Comparison of ENCODE assay signal across 8 cellular contexts in the genomic region with DNA sequence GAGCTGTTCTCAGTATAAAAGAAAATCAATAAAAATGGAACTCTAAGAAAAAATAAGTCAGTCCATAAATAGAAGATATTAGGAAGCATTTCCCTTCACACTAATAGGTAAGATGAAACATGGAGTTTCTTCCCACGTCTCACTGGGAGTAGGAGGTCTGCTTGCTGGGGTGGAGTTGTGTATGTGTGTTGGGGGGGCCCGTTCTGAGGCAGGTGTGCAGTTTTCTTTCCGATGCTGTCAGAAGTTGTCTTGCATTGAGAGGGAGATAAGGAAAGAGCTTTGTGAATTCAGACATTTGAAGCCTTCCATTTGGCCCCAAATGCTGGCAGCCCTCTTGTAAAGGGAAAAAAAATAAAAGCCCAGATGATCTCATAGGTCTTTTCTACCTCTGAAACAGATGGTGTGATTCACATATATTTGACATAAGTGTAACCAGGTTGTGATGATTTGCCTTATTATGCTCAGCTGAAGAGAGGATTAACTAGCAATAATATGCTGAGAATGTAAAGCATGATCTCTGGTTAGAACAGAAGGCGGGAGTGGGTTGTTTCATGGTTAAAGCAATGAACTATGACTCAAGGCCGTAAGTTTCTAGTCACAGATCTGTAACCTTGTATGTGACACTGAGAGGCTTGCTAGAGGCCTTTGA. TPM values are rescaled to one million over a fixed set of nuclear protein-coding genes. Genes with fewer than 3 reads are reported as not detected.
A peak's percentile ranks its signal among the peaks of the same experiment; 100 is the strongest.
DNase-seq lines count a peak whose midpoint lies in the region; ATAC-seq, FAIRE-seq and TF ChIP-seq lines count a peak whose summit lies in the region.
"Had no signal": no experiment of that assay in that cellular context is flagged by ENCODE, and none has a peak within 500 bp of the region (broad histone marks: within the 10 kb centered on the region; RNA-seq: fewer than 3 reads in every experiment).

No MANE protein-coding gene starts in this region.

- peaks cover 43% of the 10 kb centered on the region for H3K4me1 Mint-ChIP-seq in astrocyte (ENCODE audit: low read depth, unreplicated experiment)

- no peak overlapping the region for H3K18ac ChIP-seq in trophoblast cell (ENCODE audit: low read length)

- H2AK5ac ChIP-seq in trophoblast cell (ENCODE audit: low read length) = no peak overlapping the region

- H3K27ac Mint-ChIP-seq in astrocyte (ENCODE audit: unreplicated experiment) = peak overlapping the region; percentile 87

- H3K14ac ChIP-seq in trophoblast cell (ENCODE audit: low read length) = no peak overlapping the region

- no peaks in the 10 kb centered on the region for H3K36me3 ChIP-seq in astrocyte (ENCODE audit: insufficient read depth, low read length)
- H3K36me3 ChIP-seq in trophoblast cell (ENCODE audit: control insufficient read depth in 1 of 2, insufficient read depth in 2 of 2, low read length in 2 of 2) = peaks cover 10% of the 10 kb centered on the region in 2 experiments
- H3K36me3 ChIP-seq: SJSA1 had no signal

- no peak overlapping the region for H4K91ac ChIP-seq in trophoblast cell (ENCODE audit: low read depth, low read length)

- H3K79me1 ChIP-seq in trophoblast cell (ENCODE audit: low read length) = peaks cover 18% of the 10 kb centered on the region

- no peak overlapping the region for H3K4me3 Mint-ChIP-seq in astrocyte (ENCODE audit: unreplicated experiment)

- H2BK5ac ChIP-seq in trophoblast cell (ENCODE audit: low read depth, low read length, poor library complexity) = peak overlapping the region; percentile 66

- no peaks in the 10 kb centered on the region for H4K20me1 ChIP-seq in astrocyte (ENCODE audit: insufficient read depth, low read length)

- TF ChIP-seq CTCF in astrocyte (IDR thresholded peaks at IDR 0.05; ENCODE audit: insufficient read depth, low read depth, low read length) = no peak

- H3K4me3 ChIP-seq in astrocyte (ENCODE audit: insufficient read depth, low read depth, low read length) (no peak overlapping the region), trophoblast cell (ENCODE audit: low read depth, low read length) (no peak overlapping the region)
- H3K4me3 ChIP-seq: SJSA1 had no signal

- no CpG with 5 or more reads among the region's 5 CpGs for WGBS in trophoblast cell (ENCODE audit: extremely low coverage, insufficient coverage, insufficient read length)

- no peaks in the 10 kb centered on the region for H3K9me3 ChIP-seq in astrocyte (ENCODE audit: insufficient read depth, low read depth, low read length)
- no peaks in the 10 kb centered on the region for H3K9me3 ChIP-seq in trophoblast cell (ENCODE audit: insufficient read depth, low read depth, low read length)
- H3K9me3 ChIP-seq: SJSA1 had no signal

- H2BK120ac ChIP-seq in trophoblast cell (ENCODE audit: insufficient read depth, low read length, poor library complexity) = peak overlapping the region; percentile 63

- peaks cover 6% of the 10 kb centered on the region for H3K27me3 Mint-ChIP-seq in astrocyte (ENCODE audit: low read depth, unreplicated experiment)

- H3K9ac ChIP-seq in astrocyte (ENCODE audit: low read length) (no peak overlapping the region), trophoblast cell (ENCODE audit: low read length) (no peak overlapping the region)

- no peaks in the 10 kb centered on the region for H3K36me3 Mint-ChIP-seq in astrocyte (ENCODE audit: low read depth, unreplicated experiment)

- H3K4ac ChIP-seq in trophoblast cell (ENCODE audit: low read depth, low read length) = no peak overlapping the region

- H3K4me1 ChIP-seq in astrocyte (ENCODE audit: insufficient read depth, low read length) (peaks cover 11% of the 10 kb centered on the region), trophoblast cell (ENCODE audit: control insufficient read depth in 1 of 2, insufficient read depth in 2 of 2, low read length in 2 of 2) (peaks cover 19 to 43% of the 10 kb centered on the region in 2 experiments)
- H3K4me1 ChIP-seq: SJSA1 had no signal

- H2AFZ ChIP-seq in astrocyte (ENCODE audit: low read depth, low read length) (no peak overlapping the region), trophoblast cell (ENCODE audit: insufficient read depth, low read length, poor library complexity) (no peak overlapping the region)

- FAIRE-seq in GM18507 (lab: Jason Lieb, UNC) (peak; percentile 72), astrocyte (lab: Jason Lieb, UNC) (peak; percentile 29)

- no peaks in the 10 kb centered on the region for H3K9me3 Mint-ChIP-seq in astrocyte (ENCODE audit: unreplicated experiment)

- no peaks in the 10 kb centered on the region for H3K27me3 ChIP-seq in astrocyte (ENCODE audit: insufficient read depth, low read length)
- no peaks in the 10 kb centered on the region for H3K27me3 ChIP-seq in trophoblast cell (ENCODE audit: insufficient read depth, low read length)

- peak overlapping the region; percentile 23 for H3K27ac ChIP-seq in astrocyte (ENCODE audit: low read depth, low read length)
- peak overlapping the region; percentile 91 for H3K27ac ChIP-seq in trophoblast cell (ENCODE audit: low read depth, low read length)
- H3K27ac ChIP-seq: SJSA1 had no signal

- H3K23ac ChIP-seq in trophoblast cell (ENCODE audit: low read length) = no peak overlapping the region

- H2BK12ac ChIP-seq in trophoblast cell (ENCODE audit: low read length) = peak overlapping the region; percentile 88

- H3K79me2 ChIP-seq in astrocyte (ENCODE audit: insufficient read depth, low read length) (no peaks in the 10 kb centered on the region), trophoblast cell (ENCODE audit: control insufficient read depth, insufficient read depth, low read length, poor library complexity) (peaks cover 5% of the 10 kb centered on the region)

- ATAC-seq in HG03442 (IDR thresholded peaks at IDR 0.05; ENCODE audit: unreplicated experiment) = peak; percentile 42

- H4K8ac ChIP-seq in trophoblast cell (ENCODE audit: low read depth, low read length) = no peak overlapping the region

- no peak for DNase-seq in GM18507 (ENCODE audit: extremely low spot score, insufficient read length, low read depth)
- peak; percentile 90 for DNase-seq in astrocyte (ENCODE audit: low read depth)
- peak; percentile 33 to 76 for DNase-seq in trophoblast cell
- DNase-seq in DMS79 (lab: John Stamatoyannopoulos, UW) = no peak
- DNase-seq in germinal center (ENCODE audit: low spot score) = no peak
- DNase-seq in dermis blood vessel endothelial cell = no peak

- H4K12ac ChIP-seq in trophoblast cell (ENCODE audit: low read depth, low read length) = no peak overlapping the region

- H3K4me2 ChIP-seq in astrocyte (ENCODE audit: low read length) (peak overlapping the region; percentile 2), trophoblast cell (ENCODE audit: low read length) (no peak overlapping the region)

RNA-seq across cellular contexts. Expression of a gene that starts 8.8 kb away (rescaled TPM):
- total RNA-seq in astrocyte (0.50 and 1.4 TPM in 2 replicates), dermis blood vessel endothelial cell (0.37 and 0.51 TPM in 2 replicates)
- 19.6 and 22.1 TPM in 2 replicates for polyA plus RNA-seq in trophoblast cell (2013)
- total RNA-seq: SJSA1 had no signal

Comparison
In these comparisons a context has a peak if more than half of its experiments do, and no peak if none do; other contexts are left out.
1. DNase-seq: peak in astrocyte (single experiment) and trophoblast cell (2 of 2); none in GM18507 (single experiment), DMS79 (single experiment), germinal center (single experiment) and dermis blood vessel endothelial cell (single experiment).